In the genomic region with DNA sequence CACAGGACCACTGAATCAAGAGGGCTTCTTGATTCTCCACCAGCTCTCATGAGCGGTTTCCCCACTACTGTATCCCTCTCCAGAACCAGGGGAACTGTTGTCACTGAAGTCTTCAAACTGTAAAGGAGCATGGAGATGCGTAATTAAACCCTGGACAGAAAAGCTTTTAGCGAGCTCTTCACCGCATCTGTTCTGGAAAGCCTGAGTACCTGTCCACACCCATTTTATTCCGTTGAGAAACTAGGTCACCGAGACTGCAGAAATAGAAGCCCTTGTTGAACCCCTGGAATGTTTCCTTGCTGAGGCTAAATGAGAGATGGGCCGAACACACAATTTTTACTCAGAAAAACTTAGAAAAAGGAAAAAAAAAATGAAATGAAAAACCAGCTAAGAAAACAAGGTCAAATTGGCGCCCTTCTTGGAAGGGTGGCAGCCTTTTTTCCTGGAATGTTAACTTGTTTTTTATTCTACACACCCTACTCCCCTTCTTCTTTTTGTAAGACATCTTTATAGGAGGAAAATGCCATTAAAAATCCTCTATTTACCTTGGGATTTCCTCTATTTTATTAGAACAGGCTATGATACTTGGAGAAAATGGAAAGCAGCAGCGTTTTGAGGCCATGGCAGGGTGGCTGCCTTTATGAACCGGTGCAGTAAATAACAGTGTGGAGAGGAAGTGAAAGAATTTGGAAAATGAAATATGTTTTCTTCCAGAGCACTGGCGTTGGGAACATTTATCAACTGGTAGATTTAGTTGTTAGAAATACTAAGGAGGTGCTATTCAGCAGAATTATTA, we compare ENCODE assay signal across 15 cellular contexts. TPM values are rescaled to one million over a fixed set of nuclear protein-coding genes. Genes with fewer than 3 reads are reported as not detected.
A peak's percentile ranks its signal among the peaks of the same experiment; 100 is the strongest.
DNase-seq lines count a peak whose midpoint lies in the region; ATAC-seq and TF ChIP-seq lines count a peak whose summit lies in the region.
"Had no signal": no experiment of that assay in that cellular context is flagged by ENCODE, and none has a peak within 500 bp of the region (broad histone marks: within the 10 kb centered on the region; RNA-seq: fewer than 3 reads in every experiment).

No MANE protein-coding gene starts in this region.

- no peak overlapping the region for H2BK120ac ChIP-seq in neuronal stem cell (ENCODE audit: low read depth, low read length)

- H3K23ac ChIP-seq in neuronal stem cell (ENCODE audit: low read depth, low read length, poor library complexity), result no peak overlapping the region

- no peak overlapping the region for H4K8ac ChIP-seq in neuronal stem cell (ENCODE audit: low read depth, low read length)

- peaks cover 0 to 19% (median 0%) of the 10 kb centered on the region in 4 donors for H3K4me1 ChIP-seq in tibial nerve
- H3K4me1 ChIP-seq in smooth muscle cell (ENCODE audit: low read depth), result no peaks in the 10 kb centered on the region
- H3K4me1 ChIP-seq in neuronal stem cell (ENCODE audit: control insufficient read depth in 2 of 2, insufficient read depth in 1 of 2, low read depth in 1 of 2, low read length in 2 of 2), result peaks cover 0 to 13% of the 10 kb centered on the region in 2 donors
- H3K4me1 ChIP-seq: breast epithelium, foreskin keratinocyte had no signal

- H2AFZ ChIP-seq in smooth muscle cell (ENCODE audit: low read depth), result no peak overlapping the region
- H2AFZ ChIP-seq in neuronal stem cell (ENCODE audit: low read length), result no peak overlapping the region

- H3K4me2 ChIP-seq in smooth muscle cell, result no peak overlapping the region
- H3K4me2 ChIP-seq in neuronal stem cell (ENCODE audit: insufficient read depth, low read length, poor library complexity, severe bottlenecking), result no peak overlapping the region

- no peak overlapping the region for H2BK12ac ChIP-seq in neuronal stem cell (ENCODE audit: low read length)

- H3K79me1 ChIP-seq in neuronal stem cell (ENCODE audit: low read depth, low read length), result peaks cover 3% of the 10 kb centered on the region

- intact Hi-C loops in Right ventricle myocardium superior (cut with DNase I), result no loop called here
- intact Hi-C loops in left cardiac atrium (cut with DNase I), result no loop called here

- no peaks in the 10 kb centered on the region for H3F3A ChIP-seq in smooth muscle cell (ENCODE audit: low read depth)

- no peak overlapping the region for H3K4ac ChIP-seq in neuronal stem cell (ENCODE audit: low read length)

- H3K4me1 Mint-ChIP-seq in T-helper 17 cell (peaks cover 54% of the 10 kb centered on the region), glutamatergic neuron (ENCODE audit: low read depth, unreplicated experiment) (peaks cover 12% of the 10 kb centered on the region)

- H3K4me3 Mint-ChIP-seq in T-helper 17 cell (peak overlapping the region; percentile 88), glutamatergic neuron (ENCODE audit: unreplicated experiment) (peak overlapping the region; percentile 2)

- peaks cover 17% of the 10 kb centered on the region for H3K79me2 ChIP-seq in smooth muscle cell (ENCODE audit: low read depth)

- no peak overlapping the region for H3K14ac ChIP-seq in neuronal stem cell (ENCODE audit: low read length)

- no peak overlapping the region for H3K18ac ChIP-seq in neuronal stem cell (ENCODE audit: low read length)

- H4K91ac ChIP-seq in neuronal stem cell (ENCODE audit: low read depth, low read length, poor library complexity), result no peak overlapping the region

- H3K9ac ChIP-seq in smooth muscle cell (ENCODE audit: low read depth) (no peak overlapping the region), neuronal stem cell (ENCODE audit: low read depth, low read length, poor library complexity) (no peak overlapping the region)

- H3K9me3 Mint-ChIP-seq in glutamatergic neuron (ENCODE audit: unreplicated experiment), result peaks cover 4% of the 10 kb centered on the region

- ATAC-seq in Right ventricle myocardium superior (ENCODE audit: poor library complexity) (peak; percentile 52), left cardiac atrium (no peak), T-helper 17 cell (peak; percentile 30)
- ATAC-seq: foreskin keratinocyte had no signal

- no peak overlapping the region for H2BK5ac ChIP-seq in neuronal stem cell (ENCODE audit: low read length)

- TF ChIP-seq POLR2A in tibial nerve (IDR thresholded peaks at IDR 0.05), result peak in 1 of 2 donors; percentile 20

- no peak for TF ChIP-seq CTCF in glutamatergic neuron (IDR thresholded peaks at IDR 0.05; ENCODE audit: partially characterized antibody, unreplicated experiment)
- TF ChIP-seq CTCF in tibial nerve (IDR thresholded peaks at IDR 0.05), result no peak
- TF ChIP-seq CTCF in smooth muscle cell (IDR thresholded peaks at IDR 0.05; ENCODE audit: borderline replicate concordance, insufficient read depth, poor library complexity, severe bottlenecking), result no peak

- peak overlapping the region; percentile 13 to 83 (median 54) for H3K27ac ChIP-seq in tibial nerve
- H3K27ac ChIP-seq in smooth muscle cell (ENCODE audit: low read depth), result no peak overlapping the region
- H3K27ac ChIP-seq in neuronal stem cell (replicated peaks; ENCODE audit: low read length), result no peak overlapping the region
- H3K27ac ChIP-seq: breast epithelium, foreskin keratinocyte had no signal

- H2BK15ac ChIP-seq in neuronal stem cell (ENCODE audit: low read length), result no peak overlapping the region

- H3K36me3 Mint-ChIP-seq in T-helper 17 cell (ENCODE audit: low read depth) (peaks cover 15% of the 10 kb centered on the region), glutamatergic neuron (ENCODE audit: unreplicated experiment) (peaks cover 15% of the 10 kb centered on the region)

- H3K4me3 ChIP-seq in tibial nerve (no peak overlapping the region), smooth muscle cell (no peak overlapping the region), neuronal stem cell (ENCODE audit: low read length in 2 of 2) (no peak overlapping the region)
- H3K4me3 ChIP-seq: breast epithelium had no signal

- 54 to 55% methylated on average over 11 of the region's 11 CpGs for WGBS in tibial nerve, 2 donors
- WGBS in smooth muscle cell (ENCODE audit: low lambda C conversion rate), result 84% methylated on average over 11 of the region's 11 CpGs
- no CpG with 5 or more reads among the region's 11 CpGs for WGBS in neuronal stem cell (ENCODE audit: extremely low coverage in 2 of 2, insufficient read length in 2 of 2, insufficient replicate concordance in 1 of 2), 2 donors

- DNase-seq in Right ventricle myocardium superior (no peak), left cardiac atrium (no peak), T-helper 17 cell (no peak), glutamatergic neuron (no peak), tibial nerve (ENCODE audit: low spot score in 2 of 2) (no peak), smooth muscle cell (lab: John Stamatoyannopoulos, UW; ENCODE audit: unreplicated experiment) (no peak), neuronal stem cell (ENCODE audit: low spot score) (no peak), SIG-M5 (lab: John Stamatoyannopoulos, UW) (no peak)
- DNase-seq: activated CD4-positive, CD25-positive, alpha-beta regulatory T cell treated with anti-CD3 and anti-CD28 coated beads, Interleukin-2, amount 50 U/mL, for 72 hours; activated effector memory CD4-positive, alpha-beta T cell treated with Interleukin-2 at 50 U/mL for 16 hours; AML-193; effector CD8-positive, alpha-beta T cell; foreskin keratinocyte; posterior cingulate gyrus had no signal

- H3K27me3 Mint-ChIP-seq in T-helper 17 cell (no peaks in the 10 kb centered on the region), glutamatergic neuron (ENCODE audit: unreplicated experiment) (peaks cover 2% of the 10 kb centered on the region)

- H3K27ac Mint-ChIP-seq in T-helper 17 cell (peak overlapping the region; percentile 100), glutamatergic neuron (ENCODE audit: unreplicated experiment) (peak overlapping the region; percentile 19)

- no peak for TF ChIP-seq EP300 in tibial nerve (IDR thresholded peaks at IDR 0.05)

- no peak overlapping the region for H2AK5ac ChIP-seq in neuronal stem cell (ENCODE audit: low read depth, low read length)

- no peaks in the 10 kb centered on the region for H3K9me3 ChIP-seq in T-helper 17 cell (ENCODE audit: control insufficient read depth, low read length, poor library complexity, severe bottlenecking)
- no peaks in the 10 kb centered on the region for H3K9me3 ChIP-seq in tibial nerve
- H3K9me3 ChIP-seq in smooth muscle cell (replicated peaks; ENCODE audit: low read depth), result no peaks in the 10 kb centered on the region
- H3K9me3 ChIP-seq in neuronal stem cell (replicated peaks in 1 of 2; ENCODE audit: control insufficient read depth in 2 of 2, insufficient read depth in 1 of 2, low read depth in 1 of 2, low read length in 2 of 2), result no peaks in the 10 kb centered on the region
- H3K9me3 ChIP-seq: breast epithelium had no signal

- H4K20me1 ChIP-seq in smooth muscle cell (ENCODE audit: low read depth), result peaks cover 28% of the 10 kb centered on the region

- H3K27me3 ChIP-seq in tibial nerve (no peaks in the 10 kb centered on the region), smooth muscle cell (ENCODE audit: low read depth) (no peaks in the 10 kb centered on the region), neuronal stem cell (ENCODE audit: control insufficient read depth in 3 of 3, insufficient read depth in 3 of 3, low read depth in 1 of 3, low read length in 3 of 3) (no peaks in the 10 kb centered on the region)
- H3K27me3 ChIP-seq: breast epithelium, foreskin keratinocyte had no signal

- peaks cover 0 to 79% (median 17%) of the 10 kb centered on the region in 3 donors for H3K36me3 ChIP-seq in tibial nerve
- peaks cover 16% of the 10 kb centered on the region for H3K36me3 ChIP-seq in smooth muscle cell (ENCODE audit: low read depth)
- H3K36me3 ChIP-seq in neuronal stem cell (replicated peaks in 1 of 2; ENCODE audit: control insufficient read depth in 2 of 2, insufficient read depth in 2 of 2, low read length in 2 of 2), result peaks cover 39 to 93% of the 10 kb centered on the region in 2 donors

RNA-seq across cellular contexts. Expression of a gene that starts 52.6 kb away (rescaled TPM):
- total RNA-seq in Right ventricle myocardium superior (23.5 TPM), left cardiac atrium (10 to 100 TPM; 36.1 to 58.3 TPM), T-helper 17 cell (1 to 10 TPM; 1.9 to 4.2 TPM), glutamatergic neuron (ENCODE audit: unreplicated experiment) (9.0 TPM), tibial nerve (100 to 1,000 TPM; 136 to 232 (median 207) TPM), smooth muscle cell (63.1 and 104 TPM in 2 replicates)
- 79.7 and 105 TPM in 2 replicates for polyA plus RNA-seq in smooth muscle cell
- polyA plus RNA-seq in neuronal stem cell (2013, experiment 1 of 2), result 0.14 TPM
- 0.12 TPM for polyA plus RNA-seq in neuronal stem cell (2013, experiment 2 of 2)

Comparison
In these comparisons a context has a peak if more than half of its experiments do, and no peak if none do; other contexts are left out.
1. ATAC-seq: peak in Right ventricle myocardium superior (single experiment) and T-helper 17 cell (single experiment); none in left cardiac atrium (0 of 2).
2. H3K27ac ChIP-seq: peak in tibial nerve (4 of 4); none in smooth muscle cell (single experiment) and neuronal stem cell (single experiment).